9 cellular contexts compared by ENCODE assay signal in the genomic region with DNA sequence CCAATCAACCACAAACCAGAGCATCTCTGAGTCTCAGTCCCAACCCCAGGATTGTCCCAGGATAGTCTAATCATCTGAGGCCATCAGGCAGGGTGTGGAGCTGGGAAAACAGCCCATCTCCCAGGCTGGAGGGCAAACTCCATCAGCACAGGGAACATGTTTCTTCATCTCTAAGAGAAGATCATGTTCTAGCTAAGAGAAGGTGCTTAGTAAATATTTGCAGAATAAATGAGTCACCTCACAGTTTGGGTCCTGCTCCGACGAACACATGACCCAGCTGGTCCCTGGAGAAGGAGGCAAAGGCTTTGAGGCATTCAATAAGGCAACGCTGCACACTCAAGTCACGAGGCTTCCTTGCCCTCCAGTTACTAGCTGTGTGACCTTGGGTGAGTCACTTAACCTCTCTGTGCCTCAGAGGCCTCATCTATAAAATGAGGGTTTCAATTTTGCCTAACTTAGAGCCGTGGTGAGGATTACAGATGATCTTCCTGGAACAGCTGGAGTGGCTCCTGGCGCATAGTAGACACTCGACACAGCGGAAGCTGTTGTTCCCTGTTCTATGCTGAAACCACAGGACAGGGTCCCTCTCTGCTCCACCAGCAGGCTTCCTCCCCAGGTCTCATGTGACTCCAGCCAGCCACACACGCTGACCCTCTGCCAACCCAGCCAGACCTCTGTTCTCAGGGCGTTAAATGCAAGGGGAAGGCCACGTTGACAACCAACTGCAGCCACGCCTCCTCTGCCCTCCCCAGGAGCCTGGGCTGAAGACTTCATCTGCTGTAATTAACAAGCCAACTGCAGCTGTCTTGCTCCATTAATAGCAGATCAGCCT. TPM values are rescaled to one million over a fixed set of nuclear protein-coding genes. Genes with fewer than 3 reads are reported as not detected.
DNase-seq lines count a peak whose midpoint lies in the region; TF ChIP-seq lines count a peak whose summit lies in the region.
"Had no signal": no experiment of that assay in that cellular context is flagged by ENCODE, and none has a peak within 500 bp of the region (broad histone marks: within the 10 kb centered on the region; RNA-seq: fewer than 3 reads in every experiment).

No MANE protein-coding gene starts in this region.

- H3K18ac ChIP-seq in mesenchymal stem cell (ENCODE audit: low read depth in 1 of 2, low read length in 2 of 2): peak overlapping the region in 1 of 2 experiments; percentile 13

- H3K9me3 Mint-ChIP-seq in Caco-2 (ENCODE audit: unreplicated experiment): no peaks in the 10 kb centered on the region

- no peaks in the 10 kb centered on the region; the same call in 1 of the 2 replicates for H3K9me3 ChIP-seq in Caco-2
- H3K9me3 ChIP-seq in mesenchymal stem cell (ENCODE audit: control insufficient read depth, low read length): no peaks in the 10 kb centered on the region

- no peaks in the 10 kb centered on the region for H3K79me1 ChIP-seq in mesenchymal stem cell (replicated peaks; ENCODE audit: low read length, poor library complexity, severe bottlenecking)

- H2BK12ac ChIP-seq in mesenchymal stem cell (ENCODE audit: low read length in 2 of 2): peak overlapping the region in 1 of 2 experiments; percentile 12

- H2BK5ac ChIP-seq in mesenchymal stem cell (ENCODE audit: low read depth, low read length, poor library complexity, severe bottlenecking): no peak overlapping the region

- no peak overlapping the region for H2BK15ac ChIP-seq in mesenchymal stem cell (ENCODE audit: low read depth, poor library complexity, severe bottlenecking)

- CTCF ChIA-PET in Caco-2 (lab: Charles Lee): interaction anchor here (0.7 to 1.1 kb wide), 3 partner anchors 9 to 851 kb away, joined by 3 to 9 read pairs (median 6); a partner anchor contains a TSS

- H3K27ac ChIP-seq in mesenchymal stem cell (ENCODE audit: low read length, poor library complexity, severe bottlenecking): no peak overlapping the region
- H3K27ac ChIP-seq: SK-N-MC had no signal

- no peak for TF ChIP-seq CTCF in Caco-2 (IDR thresholded peaks at IDR 0.05; ENCODE audit: insufficient read depth in 1 of 2, low read depth in 1 of 2, low read length in 1 of 2, severe bottlenecking in 1 of 2, unreplicated experiment in 1 of 2)

- no peak overlapping the region for H4K8ac ChIP-seq in mesenchymal stem cell (ENCODE audit: low read length)

- H3K4me3 ChIP-seq in Caco-2 (ENCODE audit: low read depth, low read length) (no peak overlapping the region), mesenchymal stem cell (ENCODE audit: insufficient read depth in 1 of 2, low read depth in 1 of 2, low read length in 2 of 2) (no peak overlapping the region)
- H3K4me3 ChIP-seq: SK-N-MC had no signal

- H3K4me1 ChIP-seq in Caco-2: peaks cover 16% of the 10 kb centered on the region
- peaks cover 8% of the 10 kb centered on the region for H3K4me1 ChIP-seq in mesenchymal stem cell (ENCODE audit: control insufficient read depth, insufficient read depth, low read depth, low read length)

- H4K91ac ChIP-seq in mesenchymal stem cell (ENCODE audit: low read length): peak overlapping the region; percentile 29

- intact Hi-C loops in Caco-2 (cut with micrococcal nuclease; ENCODE audit: unreplicated experiment): no loop called here

- H2AK5ac ChIP-seq in mesenchymal stem cell (ENCODE audit: low read length, severe bottlenecking): no peak overlapping the region

- H3K23ac ChIP-seq in mesenchymal stem cell (ENCODE audit: low read length in 2 of 2): no peak overlapping the region

- peak overlapping the region; percentile 24 for H3K27ac Mint-ChIP-seq in Caco-2 (ENCODE audit: unreplicated experiment)

- no peaks in the 10 kb centered on the region for H3K36me3 Mint-ChIP-seq in Caco-2 (ENCODE audit: insufficient read depth, unreplicated experiment)

- DNase-seq in Caco-2 (peak; percentile 59 to 81), MV-4-11 (lab: John Stamatoyannopoulos, UW) (peak; percentile 96), UCSD-AML1 (lab: John Stamatoyannopoulos, UW; ENCODE audit: unreplicated experiment) (peak; percentile 32), mesenchymal stem cell (peak; percentile 95), cortex of kidney (lab: John Stamatoyannopoulos, UW) (no peak), OCI-M1 (lab: John Stamatoyannopoulos, UW) (no peak)
- no peak for DNase-seq in stimulated activated CD8-positive, alpha-beta memory T cell treated with anti-CD3 and anti-CD28 coated beads, Interleukin-4, amount 100 ng/mL, for 48 hours
- DNase-seq in activated CD4-positive, alpha-beta T cell treated with anti-CD3 and anti-CD28 coated beads, Interleukin-2, amount 50 U/mL, for 48 hours: no peak

- H3K4me1 Mint-ChIP-seq in Caco-2 (ENCODE audit: low read depth, unreplicated experiment): peaks cover 6% of the 10 kb centered on the region

- no peak overlapping the region for H3K14ac ChIP-seq in mesenchymal stem cell (ENCODE audit: low read length in 2 of 2)

- H3K9ac ChIP-seq in mesenchymal stem cell (ENCODE audit: low read length): no peak overlapping the region

- H3K4me2 ChIP-seq in mesenchymal stem cell (ENCODE audit: low read length, poor library complexity, severe bottlenecking): no peak overlapping the region

- H3K36me3 ChIP-seq in Caco-2 (ENCODE audit: control insufficient read depth, insufficient read depth, low read length) (no peaks in the 10 kb centered on the region), mesenchymal stem cell (ENCODE audit: control insufficient read depth in 1 of 2, insufficient read depth in 2 of 2, low read depth in 1 of 2, low read length in 2 of 2) (no peaks in the 10 kb centered on the region)

- peak overlapping the region; percentile 45 for H3K4me3 Mint-ChIP-seq in Caco-2 (ENCODE audit: unreplicated experiment)

- WGBS in mesenchymal stem cell: 43% methylated on average over 12 of the region's 12 CpGs

- no TSS peak for BruUV-seq in Caco-2 (replicated peaks; lab: Mats Ljungman, UMichigan)

- H3K4ac ChIP-seq in mesenchymal stem cell (ENCODE audit: low read depth in 1 of 2, low read length in 2 of 2): no peak overlapping the region

- no peaks in the 10 kb centered on the region for H3K27me3 ChIP-seq in Caco-2 (replicated peaks; ENCODE audit: control insufficient read depth, insufficient read depth, low read length)
- H3K27me3 ChIP-seq in mesenchymal stem cell (ENCODE audit: control insufficient read depth in 1 of 2, insufficient read depth in 1 of 2, low read length in 2 of 2): peaks cover 46 to 54% of the 10 kb centered on the region in 2 experiments

- POLR2A ChIA-PET in Caco-2 (lab: Charles Lee): interaction anchor here (1.0 kb wide), 1 partner anchor 10 kb away, joined by 4 read pairs; a partner anchor contains a TSS

- no peak overlapping the region for H2BK120ac ChIP-seq in mesenchymal stem cell (ENCODE audit: low read depth, low read length)

- H2AFZ ChIP-seq in mesenchymal stem cell (ENCODE audit: low read depth, low read length): no peak overlapping the region

- H3K27me3 Mint-ChIP-seq in Caco-2 (ENCODE audit: insufficient read depth, unreplicated experiment): peaks cover 4% of the 10 kb centered on the region

RNA-seq across cellular contexts. Expression of a gene that starts 10.3 kb away (rescaled TPM):
- total RNA-seq in Caco-2 (2022): 1,319 and 1,408 TPM in 2 replicates
- polyA plus RNA-seq in mesenchymal stem cell (2013, experiment 1 of 2): 3,306 TPM
- polyA plus RNA-seq in mesenchymal stem cell (2013, experiment 2 of 2): 3,256 TPM

RNA-seq across cellular contexts. Expression of a gene that starts 20.2 kb away (rescaled TPM):
- total RNA-seq in Caco-2 (2022): 4.6 and 5.4 TPM in 2 replicates
- polyA plus RNA-seq in mesenchymal stem cell (2013, experiment 1 of 2): 2.0 TPM
- 2.7 TPM for polyA plus RNA-seq in mesenchymal stem cell (2013, experiment 2 of 2)

Comparison
In these comparisons a context has a peak if more than half of its experiments do, and no peak if none do; other contexts are left out.
1. DNase-seq: peak in Caco-2 (2 of 2), MV-4-11 (single experiment), UCSD-AML1 (single experiment) and mesenchymal stem cell (single experiment); none in stimulated activated CD8-positive, alpha-beta memory T cell treated with anti-CD3 and anti-CD28 coated beads, Interleukin-4, amount 100 ng/mL, for 48 hours (single experiment), cortex of kidney (single experiment), activated CD4-positive, alpha-beta T cell treated with anti-CD3 and anti-CD28 coated beads, Interleukin-2, amount 50 U/mL, for 48 hours (0 of 2) and OCI-M1 (single experiment).